In genomic region chr12:24851816-24852337, GRCh38 we compare ENCODE assay signal across 15 cellular contexts.
"Had no signal": no experiment of that assay in that cellular context is flagged by ENCODE, and none has a peak within 500 bp of the region (broad histone marks: within the 10 kb centered on the region; RNA-seq: fewer than 3 reads in every experiment).

No MANE protein-coding gene starts in this region.

- H3K27me3 ChIP-seq: right lobe of liver, tibial nerve had no signal

- H3K4me3 Mint-ChIP-seq: activated CD4-positive, alpha-beta memory T cell treated with anti-CD3 and anti-CD28 coated beads for 36 hours; activated naive CD8-positive, alpha-beta T cell treated with anti-CD3 and anti-CD28 coated beads, Interleukin-2, amount 10 ng/mL, durations not matched to agents 7 days and 5 days; natural killer cell; stimulated activated memory B cell treated with anti-CD40 and anti-IgM and Interleukin-4, amounts not matched to agents 10 μg/mL and 1 μg/mL and 100 μg/mL, for 72 hours had no signal

- H3K9me3 ChIP-seq: mucosa of descending colon, prostate gland, right lobe of liver, spleen, tibial nerve had no signal

- H3K36me3 Mint-ChIP-seq: activated CD4-positive, alpha-beta memory T cell treated with anti-CD3 and anti-CD28 coated beads for 36 hours; natural killer cell had no signal

- FAIRE-seq: colon had no signal

- H3K36me3 ChIP-seq: prostate gland, right lobe of liver, spleen, tibial nerve had no signal

- H3K4me1 Mint-ChIP-seq: natural killer cell; stimulated activated memory B cell treated with anti-CD40 and anti-IgM and Interleukin-4, amounts not matched to agents 10 μg/mL and 1 μg/mL and 100 μg/mL, for 72 hours had no signal

- H3K4me3 ChIP-seq: lung, mucosa of descending colon, prostate gland, right lobe of liver, spleen, tibial nerve had no signal

- H3K27ac Mint-ChIP-seq: activated CD4-positive, alpha-beta memory T cell treated with anti-CD3 and anti-CD28 coated beads for 36 hours; activated naive CD8-positive, alpha-beta T cell treated with anti-CD3 and anti-CD28 coated beads, Interleukin-2, amount 10 ng/mL, durations not matched to agents 7 days and 5 days; natural killer cell; stimulated activated memory B cell treated with anti-CD40 and anti-IgM and Interleukin-4, amounts not matched to agents 10 μg/mL and 1 μg/mL and 100 μg/mL, for 72 hours had no signal

- H3K27ac ChIP-seq: prostate gland, right lobe of liver, spleen, tibial nerve had no signal

- H3K27me3 Mint-ChIP-seq: stimulated activated memory B cell treated with anti-CD40 and anti-IgM and Interleukin-4, amounts not matched to agents 10 μg/mL and 1 μg/mL and 100 μg/mL, for 72 hours had no signal

- ATAC-seq: mucosa of descending colon; natural killer cell; right lobe of liver; stimulated activated memory B cell treated with anti-CD40 and anti-IgM and Interleukin-4, amounts not matched to agents 10 μg/mL and 1 μg/mL and 100 μg/mL, for 72 hours had no signal

- DNase-seq: activated CD4-positive, alpha-beta memory T cell treated with anti-CD3 and anti-CD28 coated beads for 36 hours; activated CD4-positive, alpha-beta T cell treated with anti-CD3 and anti-CD28 coated beads for 1 hour; activated naive CD8-positive, alpha-beta T cell treated with anti-CD3 and anti-CD28 coated beads, Interleukin-2, amount 10 ng/mL, durations not matched to agents 7 days and 5 days; aorta; mucosa of descending colon; natural killer cell; occipital lobe; right lobe of liver; spleen; stimulated activated CD4-positive, alpha-beta T cell treated with anti-CD3 and anti-CD28 coated beads, Interleukin-1b, Interleukin-23, amount 100 ng/mL, for 48 hours had no signal

- H3K9me3 Mint-ChIP-seq: activated CD4-positive, alpha-beta memory T cell treated with anti-CD3 and anti-CD28 coated beads for 36 hours; activated naive CD8-positive, alpha-beta T cell treated with anti-CD3 and anti-CD28 coated beads, Interleukin-2, amount 10 ng/mL, durations not matched to agents 7 days and 5 days; natural killer cell; stimulated activated memory B cell treated with anti-CD40 and anti-IgM and Interleukin-4, amounts not matched to agents 10 μg/mL and 1 μg/mL and 100 μg/mL, for 72 hours had no signal

- H3K4me1 ChIP-seq: prostate gland, right lobe of liver, spleen, tibial nerve had no signal
